13 cellular contexts compared by ENCODE assay signal in the genomic region with DNA sequence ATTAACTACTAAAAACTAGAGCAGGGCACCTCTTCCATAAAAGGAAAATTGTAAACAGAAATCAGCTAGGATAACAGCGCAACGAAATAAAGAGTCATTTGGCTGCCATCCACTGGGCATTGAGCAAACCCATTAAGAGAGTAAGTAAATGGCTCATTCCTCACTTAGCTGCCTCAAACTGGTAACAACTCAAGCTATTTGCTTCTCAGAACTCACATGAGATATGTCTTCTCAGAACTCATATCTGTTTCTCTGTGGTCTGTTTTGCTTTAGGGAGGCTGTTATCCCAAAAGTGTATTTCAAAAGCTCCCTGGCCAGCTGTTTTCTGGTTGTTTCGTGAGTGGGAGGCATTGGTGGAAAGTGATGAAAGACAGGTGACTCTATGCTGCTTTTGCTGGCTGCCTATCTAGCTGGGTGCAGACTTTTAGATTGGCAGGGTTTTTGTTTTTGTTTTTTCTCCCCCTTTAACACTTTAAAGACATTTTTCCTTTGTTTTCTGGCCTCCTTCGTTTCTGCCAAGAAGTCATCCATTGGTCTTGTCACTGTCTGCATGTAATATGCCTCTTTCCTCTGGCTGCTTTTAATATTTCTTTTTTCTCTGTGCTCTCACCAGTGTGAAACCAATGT.
A peak's percentile ranks its signal among the peaks of the same experiment; 100 is the strongest.
DNase-seq lines count a peak whose midpoint lies in the region; ATAC-seq and TF ChIP-seq lines count a peak whose summit lies in the region.
"Had no signal": no experiment of that assay in that cellular context is flagged by ENCODE, and none has a peak within 500 bp of the region (broad histone marks: within the 10 kb centered on the region; RNA-seq: fewer than 3 reads in every experiment).

No MANE protein-coding gene starts in this region.

- H3K9me3 ChIP-seq in A673 (ENCODE audit: low read depth, low read length, poor library complexity, severe bottlenecking) = peaks cover 11% of the 10 kb centered on the region
- H3K9me3 ChIP-seq: thoracic aorta had no signal

- CTCF ChIA-PET in A673 (lab: Charles Lee) = no interaction called here

- no peaks in the 10 kb centered on the region for H3K27me3 ChIP-seq in A673 (replicated peaks; ENCODE audit: insufficient read depth, low read depth, low read length, poor library complexity)

- POLR2A ChIA-PET in A673 (lab: Charles Lee; ENCODE audit: low non-redundant PET) = no interaction called here

- peak; percentile 52 for ATAC-seq in GM21717 (IDR thresholded peaks at IDR 0.05; ENCODE audit: unreplicated experiment)
- no peak for ATAC-seq in SK-N-SH treated with all-trans-retinoic acid at 6 μM for 48 hours
- ATAC-seq: effector memory CD8-positive, alpha-beta T cell; HCT116; PC-3 had no signal

- no peaks in the 10 kb centered on the region for H3K36me3 ChIP-seq in A673 (ENCODE audit: insufficient read depth, low read length, poor library complexity, severe bottlenecking)
- H3K36me3 ChIP-seq: thoracic aorta had no signal

- no peak overlapping the region for H3K4me3 ChIP-seq in A673 (ENCODE audit: low read depth, low read length, poor library complexity, severe bottlenecking)
- no peak overlapping the region for H3K4me3 ChIP-seq in fibroblast of pulmonary artery (replicated peaks; ENCODE audit: low read depth, low read length)
- H3K4me3 ChIP-seq: thoracic aorta had no signal

- no TSS peak for BruUV-seq in A673 (replicated peaks; lab: Mats Ljungman, UMichigan)

- DNase-seq in A673 (ENCODE audit: low spot score) (peak; percentile 17), NCI-H446 (lab: John Stamatoyannopoulos, UW) (peak; percentile 7 to 33), fibroblast of pulmonary artery (ENCODE audit: low read depth) (peak; percentile 42), GOT3 (lab: John Stamatoyannopoulos, UW) (no peak), activated gamma-delta T cell (lab: John Stamatoyannopoulos, UW) (no peak)
- DNase-seq in activated effector memory CD4-positive, alpha-beta T cell treated with anti-CD3 and anti-CD28 coated beads, Interleukin-2, amount 50 U/mL, for 16 hours = no peak
- DNase-seq: effector memory CD8-positive, alpha-beta T cell; hypothalamus; PC-3 had no signal

- TF ChIP-seq CTCF in A673 (conservative IDR thresholded peaks at IDR 0.05; ENCODE audit: low read depth, low read length) (no peak), fibroblast of pulmonary artery (IDR thresholded peaks at IDR 0.05; ENCODE audit: low read length, missing control alignments) (no peak)

- intact Hi-C loops in A673 (cut with micrococcal nuclease; ENCODE audit: unreplicated experiment) = no loop called here

- no peak overlapping the region for H3K27ac ChIP-seq in A673 (ENCODE audit: low read depth, low read length, poor library complexity, severe bottlenecking)
- H3K27ac ChIP-seq: thoracic aorta had no signal

- no peaks in the 10 kb centered on the region for H3K4me1 ChIP-seq in A673 (ENCODE audit: insufficient read depth, low read length, poor library complexity, severe bottlenecking)

TF ChIP-seq in SK-N-SH treated with all-trans-retinoic acid at 6 μM for 48 hours, 23 proteins besides CTCF, POLR2A, EP300 and RAD21:
- TF ChIP-seq ZFP3 (CRISPR knock-in tag; IDR thresholded peaks at IDR 0.05) = no peak
- TF ChIP-seq BACH2 (CRISPR knock-in tag; IDR thresholded peaks at IDR 0.05; ENCODE audit: borderline replicate concordance) = no peak
- no peak for TF ChIP-seq ZNF70 (CRISPR knock-in tag; IDR thresholded peaks at IDR 0.05)
- TF ChIP-seq ESRRG (CRISPR knock-in tag; IDR thresholded peaks at IDR 0.05) = no peak

Comparison
In these comparisons a context has a peak if more than half of its experiments do, and no peak if none do; other contexts are left out.
1. DNase-seq: peak in A673 (single experiment), NCI-H446 (2 of 2) and fibroblast of pulmonary artery (single experiment); none in GOT3 (single experiment), activated effector memory CD4-positive, alpha-beta T cell treated with anti-CD3 and anti-CD28 coated beads, Interleukin-2, amount 50 U/mL, for 16 hours (single experiment) and activated gamma-delta T cell (single experiment).